Comparison of ENCODE assay signal across 14 cellular contexts in the genomic region with DNA sequence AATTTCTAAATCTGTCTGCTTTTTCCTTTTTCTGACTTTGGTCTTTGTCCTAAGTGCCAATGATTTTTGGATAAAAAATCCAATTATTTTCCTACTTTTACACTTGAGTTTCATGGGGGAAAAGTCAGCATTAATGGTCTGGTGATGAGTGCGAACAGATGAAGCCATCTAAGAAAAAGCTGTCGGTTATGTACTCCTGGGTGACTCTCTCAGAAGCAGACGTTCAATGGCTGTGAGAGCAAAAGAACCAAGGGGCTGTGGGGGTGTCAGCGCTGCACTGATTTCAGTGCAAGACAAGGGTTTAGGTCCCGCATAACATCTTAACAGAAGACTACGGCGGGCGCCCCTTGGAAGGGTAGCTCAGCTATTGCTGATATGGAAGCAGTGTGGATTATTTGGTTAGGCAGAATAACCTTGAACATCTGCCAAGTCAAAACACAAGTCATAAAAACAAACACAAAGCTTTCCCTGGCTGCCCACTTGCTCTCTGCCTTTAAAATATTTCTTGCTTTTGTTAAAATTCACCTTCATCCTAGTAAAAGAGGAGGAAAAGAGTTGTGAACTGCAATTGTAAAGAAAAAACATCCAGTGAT.
DNase-seq lines count a peak whose midpoint lies in the region; ATAC-seq and TF ChIP-seq lines count a peak whose summit lies in the region.
"Had no signal": no experiment of that assay in that cellular context is flagged by ENCODE, and none has a peak within 500 bp of the region (broad histone marks: within the 10 kb centered on the region; RNA-seq: fewer than 3 reads in every experiment).

No MANE protein-coding gene starts in this region.

- no peak overlapping the region for H2BK15ac ChIP-seq in mesendoderm (replicated peaks; ENCODE audit: low read depth)

- H3K18ac ChIP-seq in mesendoderm (ENCODE audit: low read length), result peak overlapping the region; percentile 5

- no peak for TF ChIP-seq CTCF in AG10803 (conservative IDR thresholded peaks at IDR 0.05; ENCODE audit: low read length)
- TF ChIP-seq CTCF in chondrocyte (IDR thresholded peaks at IDR 0.05), result no peak

- no peak overlapping the region for H4K5ac ChIP-seq in mesendoderm (ENCODE audit: low read length)

- no peak overlapping the region for H2BK5ac ChIP-seq in mesendoderm (ENCODE audit: low read length)

- H3K9me3 Mint-ChIP-seq in chondrocyte (ENCODE audit: low read depth), result peaks cover 3% of the 10 kb centered on the region
- H3K9me3 Mint-ChIP-seq: activated CD4-positive, alpha-beta memory T cell treated with anti-CD3 and anti-CD28 coated beads, Interleukin-2, amount 10 ng/mL, durations not matched to agents 7 days and 5 days; activated naive CD4-positive, alpha-beta T cell treated with anti-CD3 and anti-CD28 coated beads, Interleukin-2, amount 50 U/mL, for 24 hours; neural crest cell; T-cell had no signal

- no peak overlapping the region for H3K56ac ChIP-seq in mesendoderm (ENCODE audit: low read length)

- peaks cover 48% of the 10 kb centered on the region for H3K4me1 Mint-ChIP-seq in chondrocyte (ENCODE audit: low read depth)
- H3K4me1 Mint-ChIP-seq: activated CD4-positive, alpha-beta memory T cell treated with anti-CD3 and anti-CD28 coated beads, Interleukin-2, amount 10 ng/mL, durations not matched to agents 7 days and 5 days; activated naive CD4-positive, alpha-beta T cell treated with anti-CD3 and anti-CD28 coated beads, Interleukin-2, amount 50 U/mL, for 24 hours; CD4-positive, CD25-positive, alpha-beta regulatory T cell; T-cell had no signal

- no peak overlapping the region for H2AK5ac ChIP-seq in mesendoderm (ENCODE audit: low read length)

- DNase-seq in AG10803 (ENCODE audit: low read depth), result peak; percentile 34
- DNase-seq in NCI-H2029 treated with DMSO at 0.1 percent for 48 hours (lab: John Stamatoyannopoulos, UW), result peak; percentile 55
- no peak for DNase-seq in chondrocyte (ENCODE audit: low spot score)
- no peak for DNase-seq in mesendoderm
- no peak for DNase-seq in stimulated activated CD4-positive, alpha-beta T cell treated with anti-CD3 and anti-CD28 coated beads, Interleukin-1b, Interleukin-23, amount 100 ng/mL, for 48 hours
- no peak for DNase-seq in GM03348 (ENCODE audit: low spot score)
- DNase-seq in activated naive CD4-positive, alpha-beta T cell (lab: John Stamatoyannopoulos, UW), result no peak
- DNase-seq: activated CD4-positive, alpha-beta memory T cell treated with anti-CD3 and anti-CD28 coated beads, Interleukin-2, amount 10 ng/mL, durations not matched to agents 7 days and 5 days; CD4-positive, CD25-positive, alpha-beta regulatory T cell; stimulated activated CD4-positive, alpha-beta T cell treated with anti-CD3 and anti-CD28 coated beads, Interleukin-2, amount 100 ng/mL, for 48 hours; T-cell had no signal

- no peaks in the 10 kb centered on the region for H3K36me3 Mint-ChIP-seq in chondrocyte (ENCODE audit: low read depth)
- H3K36me3 Mint-ChIP-seq: activated naive CD4-positive, alpha-beta T cell treated with anti-CD3 and anti-CD28 coated beads, Interleukin-2, amount 50 U/mL, for 24 hours; CD4-positive, CD25-positive, alpha-beta regulatory T cell; T-cell had no signal

- no peaks in the 10 kb centered on the region for H3K79me1 ChIP-seq in mesendoderm (ENCODE audit: low read length)

- H3K27ac ChIP-seq in mesendoderm (ENCODE audit: low read depth, low read length), result no peak overlapping the region

- H3K79me2 ChIP-seq in mesendoderm (ENCODE audit: control insufficient read depth, insufficient read depth, low read length), result no peaks in the 10 kb centered on the region

- no peak overlapping the region for H3K4me3 Mint-ChIP-seq in chondrocyte (ENCODE audit: unreplicated experiment)
- H3K4me3 Mint-ChIP-seq: activated CD4-positive, alpha-beta memory T cell treated with anti-CD3 and anti-CD28 coated beads, Interleukin-2, amount 10 ng/mL, durations not matched to agents 7 days and 5 days; activated naive CD4-positive, alpha-beta T cell treated with anti-CD3 and anti-CD28 coated beads, Interleukin-2, amount 50 U/mL, for 24 hours; CD4-positive, CD25-positive, alpha-beta regulatory T cell; neural crest cell; T-cell had no signal

- H4K8ac ChIP-seq in mesendoderm (ENCODE audit: low read depth, low read length), result no peak overlapping the region

- no peaks in the 10 kb centered on the region for H3K36me3 ChIP-seq in mesendoderm (ENCODE audit: control insufficient read depth, insufficient read depth, low read length)

- H3K4me2 ChIP-seq in mesendoderm (ENCODE audit: low read length), result no peak overlapping the region

- no peak overlapping the region for H3K9ac ChIP-seq in mesendoderm (ENCODE audit: low read length)

- no peak overlapping the region for H3K4ac ChIP-seq in mesendoderm (ENCODE audit: low read depth, low read length)

- H3K23ac ChIP-seq in mesendoderm (ENCODE audit: low read length), result no peak overlapping the region

- no peaks in the 10 kb centered on the region for H3K27me3 ChIP-seq in mesendoderm (ENCODE audit: insufficient read depth, low read length, poor library complexity)

- H2BK120ac ChIP-seq in mesendoderm (ENCODE audit: low read depth, low read length), result no peak overlapping the region

- H3K4me1 ChIP-seq in mesendoderm (ENCODE audit: control insufficient read depth, low read depth, low read length), result peaks cover 2% of the 10 kb centered on the region

- H3K4me3 ChIP-seq in AG10803 (ENCODE audit: low read length) (no peak overlapping the region), mesendoderm (ENCODE audit: low read length) (no peak overlapping the region)

- peak overlapping the region; percentile 76 for H3K27ac Mint-ChIP-seq in chondrocyte (ENCODE audit: unreplicated experiment)
- H3K27ac Mint-ChIP-seq: activated CD4-positive, alpha-beta memory T cell treated with anti-CD3 and anti-CD28 coated beads, Interleukin-2, amount 10 ng/mL, durations not matched to agents 7 days and 5 days; activated naive CD4-positive, alpha-beta T cell treated with anti-CD3 and anti-CD28 coated beads, Interleukin-2, amount 50 U/mL, for 24 hours; CD4-positive, CD25-positive, alpha-beta regulatory T cell; T-cell had no signal

- no peak for ATAC-seq in HG03571 (IDR thresholded peaks at IDR 0.05; ENCODE audit: unreplicated experiment)
- ATAC-seq: T-cell had no signal

- no peaks in the 10 kb centered on the region for H3K27me3 Mint-ChIP-seq in chondrocyte (ENCODE audit: low read depth)
- H3K27me3 Mint-ChIP-seq: activated naive CD4-positive, alpha-beta T cell treated with anti-CD3 and anti-CD28 coated beads, Interleukin-2, amount 50 U/mL, for 24 hours; T-cell had no signal

- no CpG with 5 or more reads among the region's 8 CpGs for WGBS in mesendoderm (ENCODE audit: extremely low coverage, insufficient coverage, low lambda C conversion rate)

Comparison
In these comparisons a context has a peak if more than half of its experiments do, and no peak if none do; other contexts are left out.
1. DNase-seq: peak in AG10803 (single experiment) and NCI-H2029 treated with DMSO at 0.1 percent for 48 hours (single experiment); none in chondrocyte (single experiment), mesendoderm (single experiment), stimulated activated CD4-positive, alpha-beta T cell treated with anti-CD3 and anti-CD28 coated beads, Interleukin-1b, Interleukin-23, amount 100 ng/mL, for 48 hours (single experiment), GM03348 (single experiment) and activated naive CD4-positive, alpha-beta T cell (0 of 4).